ENCODE assay signal across 16 cellular contexts in genomic region chr16:57413301-57413730, GRCh38. TPM values are rescaled to one million over a fixed set of nuclear protein-coding genes. Genes with fewer than 3 reads are reported as not detected.
DNase-seq lines count a peak whose midpoint lies in the region; ATAC-seq, FAIRE-seq and TF ChIP-seq lines count a peak whose summit lies in the region.
"Had no signal": no experiment of that assay in that cellular context is flagged by ENCODE, and none has a peak within 500 bp of the region (broad histone marks: within the 10 kb centered on the region; RNA-seq: fewer than 3 reads in every experiment).

No MANE protein-coding gene starts in this region.

- no peak overlapping the region for H3K27ac ChIP-seq in kidney (ENCODE audit: low read depth in 2 of 2, low read length in 2 of 2)
- H3K27ac ChIP-seq in smooth muscle cell (ENCODE audit: low read depth): no peak overlapping the region
- H3K27ac ChIP-seq: brain microvascular endothelial cell, esophagus squamous epithelium, GM23248, KMS-11 had no signal

- H3K9ac ChIP-seq in kidney (ENCODE audit: low read length in 2 of 2) (no peak overlapping the region), smooth muscle cell (ENCODE audit: low read depth) (no peak overlapping the region)
- H3K9ac ChIP-seq: GM23248, KMS-11 had no signal

- H3K27me3 ChIP-seq in smooth muscle cell (ENCODE audit: low read depth) (no peaks in the 10 kb centered on the region), BE2C (no peaks in the 10 kb centered on the region)
- H3K27me3 ChIP-seq: brain microvascular endothelial cell, esophagus squamous epithelium had no signal

- TF ChIP-seq CTCF in kidney (IDR thresholded peaks at IDR 0.05; ENCODE audit: borderline replicate concordance, extremely low read depth, insufficient read depth) (no peak), smooth muscle cell (IDR thresholded peaks at IDR 0.05; ENCODE audit: borderline replicate concordance, insufficient read depth, poor library complexity, severe bottlenecking) (no peak), BE2C (IDR thresholded peaks at IDR 0.05; ENCODE audit: low read depth, low read length) (no peak)

- peak; percentile 55 for DNase-seq in kidney
- no peak for DNase-seq in smooth muscle cell (lab: John Stamatoyannopoulos, UW; ENCODE audit: unreplicated experiment)
- no peak for DNase-seq in BE2C
- DNase-seq in activated T-cell treated with anti-CD3 and anti-CD28 coated beads, Interleukin-2, amount 50 U/mL, for 48 hours: no peak
- DNase-seq in NCI-H69 (lab: John Stamatoyannopoulos, UW): no peak
- DNase-seq: brain microvascular endothelial cell; DMS153; esophagus squamous epithelium; GM23248; NCI-H524; stimulated activated CD4-positive, alpha-beta T cell treated with anti-CD3 and anti-CD28 coated beads, Interleukin-15, amount 100 ng/mL, for 24 hours had no signal

- no peak overlapping the region for H2AFZ ChIP-seq in smooth muscle cell (ENCODE audit: low read depth)
- H2AFZ ChIP-seq: GM23248 had no signal

- intact Hi-C loops in kidney (cut with DNase I): loop anchor here (10.0 kb wide), 1 partner anchor 101 kb away; no protein-coding TSS in a partner anchor

- FAIRE-seq in kidney (lab: Jason Lieb, UNC): no peak

- H3K9me3 ChIP-seq in kidney (ENCODE audit: control insufficient read depth in 1 of 2, low read length in 2 of 2) (no peaks in the 10 kb centered on the region), smooth muscle cell (replicated peaks; ENCODE audit: low read depth) (no peaks in the 10 kb centered on the region), BE2C (no peaks in the 10 kb centered on the region)
- H3K9me3 ChIP-seq: esophagus squamous epithelium had no signal

- H3K79me2 ChIP-seq in smooth muscle cell (ENCODE audit: low read depth): no peaks in the 10 kb centered on the region

- no peak overlapping the region for H3K4me2 ChIP-seq in smooth muscle cell
- H3K4me2 ChIP-seq: KMS-11 had no signal

- peaks cover 0 to 15% of the 10 kb centered on the region in 2 donors for H3K4me1 ChIP-seq in kidney (ENCODE audit: control insufficient read depth in 1 of 2, insufficient read depth in 1 of 2, low read depth in 1 of 2, low read length in 2 of 2)
- no peaks in the 10 kb centered on the region for H3K4me1 ChIP-seq in smooth muscle cell (ENCODE audit: low read depth)
- peaks cover 16% of the 10 kb centered on the region for H3K4me1 ChIP-seq in BE2C

- 95% methylated on average over 5 of the region's 5 CpGs for WGBS in smooth muscle cell (ENCODE audit: low lambda C conversion rate)

- no peaks in the 10 kb centered on the region for H3F3A ChIP-seq in smooth muscle cell (ENCODE audit: low read depth)

- H3K36me3 ChIP-seq in kidney (ENCODE audit: control insufficient read depth in 1 of 2, insufficient read depth in 2 of 2, low read length in 2 of 2) (no peaks in the 10 kb centered on the region), smooth muscle cell (ENCODE audit: low read depth) (no peaks in the 10 kb centered on the region), BE2C (no peaks in the 10 kb centered on the region)
- H3K36me3 ChIP-seq: brain microvascular endothelial cell, esophagus squamous epithelium had no signal

- ATAC-seq in GM18868 (IDR thresholded peaks at IDR 0.05; ENCODE audit: unreplicated experiment) (peak; percentile 81), GM21526 (IDR thresholded peaks at IDR 0.05; ENCODE audit: low FRiP score, unreplicated experiment) (peak; percentile 52), HG03159 (IDR thresholded peaks at IDR 0.05; ENCODE audit: unreplicated experiment) (peak; percentile 84)

- no peaks in the 10 kb centered on the region for H4K20me1 ChIP-seq in smooth muscle cell (ENCODE audit: low read depth)

- no peak overlapping the region for H3K4me3 ChIP-seq in kidney (ENCODE audit: low read length in 2 of 2)
- H3K4me3 ChIP-seq in smooth muscle cell: no peak overlapping the region
- no peak overlapping the region for H3K4me3 ChIP-seq in BE2C (ENCODE audit: low read depth, low read length)
- H3K4me3 ChIP-seq: esophagus squamous epithelium, GM23248 had no signal

RNA-seq across cellular contexts. Expression of gene CCL17, which starts 8.7 kb away (rescaled TPM):
- total RNA-seq in kidney (1.5 TPM), smooth muscle cell (not detected in 2 replicates)
- polyA plus RNA-seq in kidney (ENCODE audit: insufficient read depth, low read depth, low replicate concordance) (not detected), smooth muscle cell (not detected in 2 replicates)
- polyA plus RNA-seq in BE2C (2012; ENCODE audit: insufficient read depth, insufficient read length, low read depth): not detected
- total RNA-seq: GM23248, temporal lobe had no signal
- polyA plus RNA-seq: GM23248 had no signal

RNA-seq across cellular contexts. Expression of gene CIAPIN1, which starts 33.9 kb away (rescaled TPM):
- total RNA-seq in kidney (53.6 TPM), smooth muscle cell (36.6 and 39.5 TPM in 2 replicates)
- polyA plus RNA-seq in kidney (ENCODE audit: insufficient read depth, low read depth, low replicate concordance) (56.3 TPM), smooth muscle cell (58.1 and 67.4 TPM in 2 replicates)
- polyA plus RNA-seq in BE2C (2012; ENCODE audit: insufficient read depth, insufficient read length, low read depth): 168 TPM

RNA-seq across cellular contexts. Expression of gene COQ9, which starts 34.0 kb away (rescaled TPM):
- total RNA-seq in kidney: 78.0 TPM
- polyA plus RNA-seq in kidney (ENCODE audit: insufficient read depth, low read depth, low replicate concordance): 200 TPM
- 34.7 and 38.1 TPM in 2 replicates for total RNA-seq in smooth muscle cell
- polyA plus RNA-seq in smooth muscle cell: 59.7 and 62.1 TPM in 2 replicates
- polyA plus RNA-seq in BE2C (2012; ENCODE audit: insufficient read depth, insufficient read length, low read depth): 183 TPM

RNA-seq across cellular contexts. Expression of gene CX3CL1, which starts 41.0 kb away (rescaled TPM):
- total RNA-seq in kidney (46.4 TPM), smooth muscle cell (2.2 and 4.0 TPM in 2 replicates)
- polyA plus RNA-seq in kidney (ENCODE audit: insufficient read depth, low read depth, low replicate concordance) (39.1 TPM), smooth muscle cell (2.8 and 5.4 TPM in 2 replicates)
- polyA plus RNA-seq in BE2C (2012; ENCODE audit: insufficient read depth, insufficient read length, low read depth): 49.0 TPM
- total RNA-seq: GM23248 had no signal
- polyA plus RNA-seq: GM23248 had no signal

RNA-seq across cellular contexts. Expression of gene POLR2C, which starts 49.2 kb away (rescaled TPM):
- total RNA-seq in kidney (58.9 TPM), smooth muscle cell (60.9 and 90.0 TPM in 2 replicates)
- polyA plus RNA-seq in kidney (ENCODE audit: insufficient read depth, low read depth, low replicate concordance) (68.9 TPM), smooth muscle cell (58.0 and 67.3 TPM in 2 replicates)
- polyA plus RNA-seq in BE2C (2012; ENCODE audit: insufficient read depth, insufficient read length, low read depth): 481 TPM
